In the genomic region with DNA sequence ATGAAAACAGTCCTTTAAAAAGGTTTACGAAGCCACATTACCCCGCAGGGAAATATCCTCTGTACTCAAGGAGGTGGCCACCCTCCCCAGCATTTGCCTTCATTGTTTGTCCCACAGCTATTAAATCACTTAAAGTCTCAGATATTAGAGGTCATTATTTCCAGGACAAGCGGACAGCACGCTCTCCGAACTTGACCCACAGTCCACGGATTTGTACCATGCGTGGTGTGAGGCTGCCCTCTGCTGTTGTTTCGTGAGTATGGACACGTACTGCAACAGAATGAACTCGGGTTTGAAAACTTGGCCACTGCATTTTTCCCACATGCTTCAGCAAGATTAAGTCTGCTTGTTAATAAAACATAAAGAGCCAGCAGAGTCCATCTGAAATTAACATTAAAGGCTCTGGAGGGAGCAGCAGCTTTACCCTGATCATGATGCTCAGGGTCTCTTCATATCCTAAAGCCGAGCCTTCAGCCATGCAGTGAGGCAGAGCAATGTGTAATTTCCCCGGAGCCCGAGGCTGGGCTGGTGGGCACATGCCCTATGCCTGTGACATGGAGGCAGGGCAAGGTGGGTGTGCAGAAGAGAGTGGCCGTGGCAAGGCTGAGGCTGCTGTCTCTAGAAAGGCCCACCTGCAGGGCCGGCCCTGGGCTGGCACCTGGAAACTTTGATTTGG, we compare ENCODE assay signal across 9 cellular contexts. TPM values are rescaled to one million over a fixed set of nuclear protein-coding genes. Genes with fewer than 3 reads are reported as not detected.
DNase-seq lines count a peak whose midpoint lies in the region; ATAC-seq, FAIRE-seq and TF ChIP-seq lines count a peak whose summit lies in the region.
"Had no signal": no experiment of that assay in that cellular context is flagged by ENCODE, and none has a peak within 500 bp of the region (broad histone marks: within the 10 kb centered on the region; RNA-seq: fewer than 3 reads in every experiment).

No MANE protein-coding gene starts in this region.

- DNase-seq in BE2C = peak; percentile 68
- DNase-seq in GM13977 (ENCODE audit: low spot score) = peak; percentile 58
- peak; percentile 23 for DNase-seq in SKM-1 treated with dmso at 0.1 percent for 144 hours (lab: John Stamatoyannopoulos, UW; ENCODE audit: unreplicated experiment)
- no peak for DNase-seq in foreskin keratinocyte
- peak in 1 of 6 donors; percentile 53 for DNase-seq in pancreas
- DNase-seq in activated T-helper 1 cell treated with anti-CD3 and anti-CD28 coated beads, Interleukin-12 subunit alpha, Interleukin-12 subunit beta, Interleukin-2, Interleukin-4 antibody, amounts not matched to agents 30 ng/mL and 10 ng/mL and 1 ng/mL, durations not matched to agents 14 hours and 24 hours and 36 hours (ENCODE audit: low spot score) = no peak
- DNase-seq in NK-92 treated with Interleukin-12 subunit alpha and Interleukin-12 subunit beta, amount 100 ng/mL, for 24 hours (lab: John Stamatoyannopoulos, UW) = no peak
- DNase-seq: naive B cell had no signal

- H3K27ac Mint-ChIP-seq in activated T-helper 1 cell treated with anti-CD3 and anti-CD28 coated beads, Interleukin-12 subunit alpha, Interleukin-12 subunit beta, Interleukin-2, Interleukin-4 antibody, amounts not matched to agents 30 ng/mL and 10 ng/mL and 1 ng/mL, durations not matched to agents 14 hours and 24 hours and 36 hours = no peak overlapping the region
- H3K27ac Mint-ChIP-seq: naive B cell had no signal

- TF ChIP-seq CTCF in BE2C (IDR thresholded peaks at IDR 0.05; ENCODE audit: low read depth, low read length) (peak; percentile 95), GM13977 (IDR thresholded peaks at IDR 0.05; ENCODE audit: extremely low read depth, insufficient read depth, missing control alignments) (peak; percentile 38), foreskin keratinocyte (conservative IDR thresholded peaks at IDR 0.05) (peak; percentile 67), pancreas (IDR thresholded peaks at IDR 0.05) (peak in 2 of 4 donors; percentile 14 to 45)

- no peaks in the 10 kb centered on the region for H3K4me1 Mint-ChIP-seq in activated T-helper 1 cell treated with anti-CD3 and anti-CD28 coated beads, Interleukin-12 subunit alpha, Interleukin-12 subunit beta, Interleukin-2, Interleukin-4 antibody, amounts not matched to agents 30 ng/mL and 10 ng/mL and 1 ng/mL, durations not matched to agents 14 hours and 24 hours and 36 hours (ENCODE audit: low read depth)

- peaks cover 16% of the 10 kb centered on the region for H3K36me3 Mint-ChIP-seq in activated T-helper 1 cell treated with anti-CD3 and anti-CD28 coated beads, Interleukin-12 subunit alpha, Interleukin-12 subunit beta, Interleukin-2, Interleukin-4 antibody, amounts not matched to agents 30 ng/mL and 10 ng/mL and 1 ng/mL, durations not matched to agents 14 hours and 24 hours and 36 hours (ENCODE audit: low read depth)
- H3K36me3 Mint-ChIP-seq: naive B cell had no signal

- no peaks in the 10 kb centered on the region for H3K9me3 Mint-ChIP-seq in activated T-helper 1 cell treated with anti-CD3 and anti-CD28 coated beads, Interleukin-12 subunit alpha, Interleukin-12 subunit beta, Interleukin-2, Interleukin-4 antibody, amounts not matched to agents 30 ng/mL and 10 ng/mL and 1 ng/mL, durations not matched to agents 14 hours and 24 hours and 36 hours
- H3K9me3 Mint-ChIP-seq: naive B cell had no signal

- no peak overlapping the region for H3K4me3 Mint-ChIP-seq in activated T-helper 1 cell treated with anti-CD3 and anti-CD28 coated beads, Interleukin-12 subunit alpha, Interleukin-12 subunit beta, Interleukin-2, Interleukin-4 antibody, amounts not matched to agents 30 ng/mL and 10 ng/mL and 1 ng/mL, durations not matched to agents 14 hours and 24 hours and 36 hours
- H3K4me3 Mint-ChIP-seq: naive B cell had no signal

- H3K27me3 ChIP-seq in BE2C (no peaks in the 10 kb centered on the region), foreskin keratinocyte (no peaks in the 10 kb centered on the region), pancreas (no peaks in the 10 kb centered on the region)

- ATAC-seq in foreskin keratinocyte (no peak), pancreas (peak in 3 of 4 donors; percentile 72 to 78 (median 72)), GM18858 (IDR thresholded peaks at IDR 0.05; ENCODE audit: unreplicated experiment) (no peak)

- WGBS in pancreas, 2 donors = 69 to 76% methylated on average over 15 of the region's 15 CpGs

- H3K9me3 ChIP-seq in BE2C (no peaks in the 10 kb centered on the region), pancreas (no peaks in the 10 kb centered on the region)

- in situ Hi-C loops in GM13977 (cut with MboI; ENCODE audit: low pct_unique_long_range_greater_than_20kb, low sequenced_read_pairs, unreplicated experiment) = loop anchor here (25.0 kb wide), 1 partner anchor 197 kb away; the partner anchor contains the start of gene WFDC1

- FAIRE-seq in pancreas (lab: Jason Lieb, UNC) = no peak

- H3K27me3 Mint-ChIP-seq in activated T-helper 1 cell treated with anti-CD3 and anti-CD28 coated beads, Interleukin-12 subunit alpha, Interleukin-12 subunit beta, Interleukin-2, Interleukin-4 antibody, amounts not matched to agents 30 ng/mL and 10 ng/mL and 1 ng/mL, durations not matched to agents 14 hours and 24 hours and 36 hours (ENCODE audit: insufficient read depth) = no peaks in the 10 kb centered on the region
- H3K27me3 Mint-ChIP-seq: naive B cell had no signal

- H3K36me3 ChIP-seq in BE2C (no peaks in the 10 kb centered on the region), pancreas (peaks cover 0 to 6% (median 6%) of the 10 kb centered on the region in 3 donors)

- H3K4me1 ChIP-seq in BE2C (no peaks in the 10 kb centered on the region), foreskin keratinocyte (no peaks in the 10 kb centered on the region), pancreas (no peaks in the 10 kb centered on the region)

- H3K27ac ChIP-seq in foreskin keratinocyte (no peak overlapping the region), pancreas (no peak overlapping the region)

- intact Hi-C loops in pancreas (cut with DNase I) = loop anchor here in 2 of 3 donors (5.0 to 10.0 kb wide), 2 partner anchors 200 to 207 kb away; no protein-coding TSS in a partner anchor
- intact Hi-C loops in activated T-helper 1 cell treated with anti-CD3 and anti-CD28 coated beads, Interleukin-12 subunit alpha, Interleukin-12 subunit beta, Interleukin-2, Interleukin-4 antibody, amounts not matched to agents 30 ng/mL and 10 ng/mL and 1 ng/mL, durations not matched to agents 14 hours and 24 hours and 36 hours (cut with micrococcal nuclease) = loop anchor here (1.0 kb wide), 1 partner anchor 207 kb away; no protein-coding TSS in a partner anchor

- H3K4me3 ChIP-seq in BE2C (ENCODE audit: low read depth, low read length) (no peak overlapping the region), pancreas (no peak overlapping the region)

RNA-seq across cellular contexts. Expression of gene MEAK7, which starts 19.7 kb away (rescaled TPM):
- 4.6 TPM for polyA plus RNA-seq in BE2C (2012; ENCODE audit: insufficient read depth, insufficient read length, low read depth)
- total RNA-seq in foreskin keratinocyte (64.9 and 77.9 TPM in 2 replicates), pancreas (10 to 100 TPM in 1 of 6 donors, 1 to 10 TPM in 5; 3.4 to 10.5 (median 5.6) TPM)
- polyA plus RNA-seq in foreskin keratinocyte (42.9 and 44.8 TPM in 2 replicates), pancreas (1 to 10 TPM; 2.1 to 3.4 TPM)
- total RNA-seq in activated T-helper 1 cell treated with anti-CD3 and anti-CD28 coated beads, Interleukin-12 subunit alpha, Interleukin-12 subunit beta, Interleukin-2, Interleukin-4 antibody, amounts not matched to agents 30 ng/mL and 10 ng/mL and 1 ng/mL, durations not matched to agents 14 hours and 24 hours and 36 hours = 10.6 and 10.9 TPM in 2 replicates

Comparison
In these comparisons a context has a peak if more than half of its experiments do, and no peak if none do; other contexts are left out.
1. DNase-seq: peak in BE2C (single experiment), GM13977 (single experiment) and SKM-1 treated with dmso at 0.1 percent for 144 hours (single experiment); none in foreskin keratinocyte (0 of 2), activated T-helper 1 cell treated with anti-CD3 and anti-CD28 coated beads, Interleukin-12 subunit alpha, Interleukin-12 subunit beta, Interleukin-2, Interleukin-4 antibody, amounts not matched to agents 30 ng/mL and 10 ng/mL and 1 ng/mL, durations not matched to agents 14 hours and 24 hours and 36 hours (single experiment) and NK-92 treated with Interleukin-12 subunit alpha and Interleukin-12 subunit beta, amount 100 ng/mL, for 24 hours (single experiment).
2. ATAC-seq: peak in pancreas (3 of 4); none in foreskin keratinocyte (single experiment) and GM18858 (single experiment).